ENCODE assay signal across 1 cellular context in genomic region chr4:99846891-99847290, GRCh38.
TF ChIP-seq lines count a peak whose summit lies in the region.

No MANE protein-coding gene starts in this region.

TF ChIP-seq in SK-N-SH treated with all-trans-retinoic acid at 6 μM for 48 hours, 23 proteins besides CTCF, POLR2A, EP300 and RAD21 (continued from another document):
- TF ChIP-seq CSRNP3 (CRISPR knock-in tag; IDR thresholded peaks at IDR 0.05) = no peak
- TF ChIP-seq CSDC2 (CRISPR knock-in tag; IDR thresholded peaks at IDR 0.05) = no peak
- TF ChIP-seq, protein P1, sequence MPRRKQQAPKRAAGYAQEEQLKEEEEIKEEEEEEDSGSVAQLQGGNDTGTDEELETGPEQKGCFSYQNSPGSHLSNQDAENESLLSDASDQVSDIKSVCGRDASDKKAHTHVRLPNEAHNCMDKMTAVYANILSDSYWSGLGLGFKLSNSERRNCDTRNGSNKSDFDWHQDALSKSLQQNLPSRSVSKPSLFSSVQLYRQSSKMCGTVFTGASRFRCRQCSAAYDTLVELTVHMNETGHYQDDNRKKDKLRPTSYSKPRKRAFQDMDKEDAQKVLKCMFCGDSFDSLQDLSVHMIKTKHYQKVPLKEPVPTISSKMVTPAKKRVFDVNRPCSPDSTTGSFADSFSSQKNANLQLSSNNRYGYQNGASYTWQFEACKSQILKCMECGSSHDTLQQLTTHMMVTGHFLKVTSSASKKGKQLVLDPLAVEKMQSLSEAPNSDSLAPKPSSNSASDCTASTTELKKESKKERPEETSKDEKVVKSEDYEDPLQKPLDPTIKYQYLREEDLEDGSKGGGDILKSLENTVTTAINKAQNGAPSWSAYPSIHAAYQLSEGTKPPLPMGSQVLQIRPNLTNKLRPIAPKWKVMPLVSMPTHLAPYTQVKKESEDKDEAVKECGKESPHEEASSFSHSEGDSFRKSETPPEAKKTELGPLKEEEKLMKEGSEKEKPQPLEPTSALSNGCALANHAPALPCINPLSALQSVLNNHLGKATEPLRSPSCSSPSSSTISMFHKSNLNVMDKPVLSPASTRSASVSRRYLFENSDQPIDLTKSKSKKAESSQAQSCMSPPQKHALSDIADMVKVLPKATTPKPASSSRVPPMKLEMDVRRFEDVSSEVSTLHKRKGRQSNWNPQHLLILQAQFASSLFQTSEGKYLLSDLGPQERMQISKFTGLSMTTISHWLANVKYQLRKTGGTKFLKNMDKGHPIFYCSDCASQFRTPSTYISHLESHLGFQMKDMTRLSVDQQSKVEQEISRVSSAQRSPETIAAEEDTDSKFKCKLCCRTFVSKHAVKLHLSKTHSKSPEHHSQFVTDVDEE (CRISPR knock-in tag; IDR thresholded peaks at IDR 0.05) = no peak
- no peak for TF ChIP-seq TOX (CRISPR knock-in tag; IDR thresholded peaks at IDR 0.05; ENCODE audit: borderline replicate concordance)
- no peak for TF ChIP-seq ZFP3 (CRISPR knock-in tag; IDR thresholded peaks at IDR 0.05)
- no peak for TF ChIP-seq PPARA (CRISPR knock-in tag; IDR thresholded peaks at IDR 0.05; ENCODE audit: borderline replicate concordance)
- no peak for TF ChIP-seq OSR1 (CRISPR knock-in tag; IDR thresholded peaks at IDR 0.05)
- TF ChIP-seq, protein P2, sequence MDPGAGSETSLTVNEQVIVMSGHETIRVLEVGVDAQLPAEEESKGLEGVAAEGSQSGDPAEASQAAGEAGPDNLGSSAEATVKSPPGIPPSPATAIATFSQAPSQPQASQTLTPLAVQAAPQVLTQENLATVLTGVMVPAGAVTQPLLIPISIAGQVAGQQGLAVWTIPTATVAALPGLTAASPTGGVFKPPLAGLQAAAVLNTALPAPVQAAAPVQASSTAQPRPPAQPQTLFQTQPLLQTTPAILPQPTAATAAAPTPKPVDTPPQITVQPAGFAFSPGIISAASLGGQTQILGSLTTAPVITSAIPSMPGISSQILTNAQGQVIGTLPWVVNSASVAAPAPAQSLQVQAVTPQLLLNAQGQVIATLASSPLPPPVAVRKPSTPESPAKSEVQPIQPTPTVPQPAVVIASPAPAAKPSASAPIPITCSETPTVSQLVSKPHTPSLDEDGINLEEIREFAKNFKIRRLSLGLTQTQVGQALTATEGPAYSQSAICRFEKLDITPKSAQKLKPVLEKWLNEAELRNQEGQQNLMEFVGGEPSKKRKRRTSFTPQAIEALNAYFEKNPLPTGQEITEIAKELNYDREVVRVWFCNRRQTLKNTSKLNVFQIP (CRISPR knock-in tag; IDR thresholded peaks at IDR 0.05; ENCODE audit: borderline replicate concordance, low read depth) = no peak
- TF ChIP-seq ZNF8 (CRISPR knock-in tag; IDR thresholded peaks at IDR 0.05) = no peak
- TF ChIP-seq, protein P3, sequence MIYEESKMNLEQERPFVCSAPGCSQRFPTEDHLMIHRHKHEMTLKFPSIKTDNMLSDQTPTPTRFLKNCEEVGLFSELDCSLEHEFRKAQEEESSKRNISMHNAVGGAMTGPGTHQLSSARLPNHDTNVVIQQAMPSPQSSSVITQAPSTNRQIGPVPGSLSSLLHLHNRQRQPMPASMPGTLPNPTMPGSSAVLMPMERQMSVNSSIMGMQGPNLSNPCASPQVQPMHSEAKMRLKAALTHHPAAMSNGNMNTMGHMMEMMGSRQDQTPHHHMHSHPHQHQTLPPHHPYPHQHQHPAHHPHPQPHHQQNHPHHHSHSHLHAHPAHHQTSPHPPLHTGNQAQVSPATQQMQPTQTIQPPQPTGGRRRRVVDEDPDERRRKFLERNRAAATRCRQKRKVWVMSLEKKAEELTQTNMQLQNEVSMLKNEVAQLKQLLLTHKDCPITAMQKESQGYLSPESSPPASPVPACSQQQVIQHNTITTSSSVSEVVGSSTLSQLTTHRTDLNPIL (CRISPR knock-in tag; IDR thresholded peaks at IDR 0.05; ENCODE audit: low read depth) = no peak
- no peak for TF ChIP-seq ZNF70 (CRISPR knock-in tag; IDR thresholded peaks at IDR 0.05)
- TF ChIP-seq BACH2 (CRISPR knock-in tag; IDR thresholded peaks at IDR 0.05; ENCODE audit: borderline replicate concordance) = no peak
- TF ChIP-seq TCF4 (CRISPR knock-in tag; IDR thresholded peaks at IDR 0.05; ENCODE audit: borderline replicate concordance) = no peak
- TF ChIP-seq ISL1 (CRISPR knock-in tag; IDR thresholded peaks at IDR 0.05) = no peak
- TF ChIP-seq GLIS3 (CRISPR knock-in tag; IDR thresholded peaks at IDR 0.05) = no peak
- TF ChIP-seq ZFP30 (CRISPR knock-in tag; IDR thresholded peaks at IDR 0.05) = no peak
- no peak for TF ChIP-seq SNAI2 (CRISPR knock-in tag; IDR thresholded peaks at IDR 0.05)
- no peak for TF ChIP-seq PATZ1 (CRISPR knock-in tag; IDR thresholded peaks at IDR 0.05; ENCODE audit: borderline replicate concordance)
- no peak for TF ChIP-seq ARNTL (CRISPR knock-in tag; IDR thresholded peaks at IDR 0.05; ENCODE audit: borderline replicate concordance, low read depth)
